ENCODE assay signal across 1 cellular context in genomic region chr10:86855503-86855902, GRCh38.
TF ChIP-seq lines count a peak whose summit lies in the region.

No MANE protein-coding gene starts in this region.

TF ChIP-seq in WTC11, 78 proteins besides CTCF, POLR2A, EP300 and RAD21 (continued from another document):
- TF ChIP-seq STAT6 (CRISPR knock-in tag; conservative IDR thresholded peaks at IDR 0.05; ENCODE audit: low read depth) = no peak
- no peak for TF ChIP-seq ZNF671 (CRISPR knock-in tag; IDR thresholded peaks at IDR 0.05)
- no peak for TF ChIP-seq SMAD3 (CRISPR knock-in tag; IDR thresholded peaks at IDR 0.05; ENCODE audit: borderline replicate concordance)
- TF ChIP-seq E2F1 (CRISPR knock-in tag; IDR thresholded peaks at IDR 0.05) = no peak
- TF ChIP-seq FOXK1 (CRISPR knock-in tag; IDR thresholded peaks at IDR 0.05) = no peak
- TF ChIP-seq ERG (CRISPR knock-in tag; IDR thresholded peaks at IDR 0.05) = no peak
- TF ChIP-seq ATF1 (CRISPR knock-in tag; IDR thresholded peaks at IDR 0.05) = no peak
- no peak for TF ChIP-seq AFF4 (CRISPR knock-in tag; IDR thresholded peaks at IDR 0.05; ENCODE audit: borderline replicate concordance)
